Comparison of ENCODE assay signal across 1 cellular context in genomic region chr2:99180755-99181647, GRCh38.
TF ChIP-seq lines count a peak whose summit lies in the region.

Gene MITD1 (minus strand): TSS chr2:99181058. CDS start chr2:99180981, 77 bp downstream.
Gene MRPL30 (plus strand): TSS chr2:99181184. CDS start chr2:99186204, 5,020 bp downstream.

TF ChIP-seq in K562, 482 proteins besides CTCF, POLR2A, EP300 and RAD21 (continued from another document):
- TF ChIP-seq ZBTB26 (CRISPR knock-in tag; IDR thresholded peaks at IDR 0.05) = no peak
- TF ChIP-seq TFE3 (CRISPR knock-in tag; IDR thresholded peaks at IDR 0.05) = peak; percentile 98
- TF ChIP-seq ZNF12 (CRISPR knock-in tag; IDR thresholded peaks at IDR 0.05) = no peak
- no peak for TF ChIP-seq RBM15 (IDR thresholded peaks at IDR 0.05; ENCODE audit: insufficient read depth, low read length)
- no peak for TF ChIP-seq ZNF133 (CRISPR knock-in tag; IDR thresholded peaks at IDR 0.05)
- TF ChIP-seq ARID3A (IDR thresholded peaks at IDR 0.05; ENCODE audit: borderline replicate concordance, low read depth, low read length) = no peak
- no peak for TF ChIP-seq BCL6 (CRISPR knock-in tag; IDR thresholded peaks at IDR 0.05)
